Comparison of ENCODE assay signal across 1 cellular context in genomic region chr5:132557425-132557805, GRCh38.
TF ChIP-seq lines count a peak whose summit lies in the region.

No MANE protein-coding gene starts in this region.

TF ChIP-seq in HepG2, 621 proteins besides CTCF, POLR2A, EP300 and RAD21 (continued from another document and continues in another):
- no peak; the same call in 1 of the 2 replicates for TF ChIP-seq FOSL1 (CRISPR knock-in tag; IDR thresholded peaks at IDR 0.05; ENCODE audit: borderline replicate concordance)
- peak; percentile 77; the same call in 1 of the 2 replicates for TF ChIP-seq NCOR1 (IDR thresholded peaks at IDR 0.05; ENCODE audit: borderline replicate concordance, low read length)
- no peak; the same call in 1 of the 2 replicates for TF ChIP-seq POLR2G (IDR thresholded peaks at IDR 0.05; ENCODE audit: low read depth, low read length)
- TF ChIP-seq ZC3H4 (CRISPR knock-in tag; IDR thresholded peaks at IDR 0.05; ENCODE audit: borderline replicate concordance) = peak; percentile 60; the same call in 1 of the 2 replicates
- no peak for TF ChIP-seq GPBP1L1 (CRISPR knock-in tag; IDR thresholded peaks at IDR 0.05)
- TF ChIP-seq MNT (IDR thresholded peaks at IDR 0.05) = no peak
- no peak for TF ChIP-seq ZNF839 (CRISPR knock-in tag; IDR thresholded peaks at IDR 0.05; ENCODE audit: borderline replicate concordance)
- TF ChIP-seq IRF9 (CRISPR knock-in tag; IDR thresholded peaks at IDR 0.05; ENCODE audit: borderline replicate concordance) = no peak
- TF ChIP-seq NFE2 (CRISPR knock-in tag; IDR thresholded peaks at IDR 0.05) = no peak
- no peak for TF ChIP-seq HNRNPL (IDR thresholded peaks at IDR 0.05; ENCODE audit: low read depth, low read length)
- no peak for TF ChIP-seq PHF21A (CRISPR knock-in tag; IDR thresholded peaks at IDR 0.05)
- no peak for TF ChIP-seq SNAPC4 (CRISPR knock-in tag; IDR thresholded peaks at IDR 0.05)
- no peak for TF ChIP-seq ZNF558 (CRISPR knock-in tag; IDR thresholded peaks at IDR 0.05; ENCODE audit: borderline replicate concordance)
- TF ChIP-seq FOXO1 (CRISPR knock-in tag; IDR thresholded peaks at IDR 0.05) = no peak; the same call in 1 of the 2 replicates
- TF ChIP-seq SOX5 (CRISPR knock-in tag; IDR thresholded peaks at IDR 0.05; ENCODE audit: borderline replicate concordance) = no peak
- peak; percentile 66 for TF ChIP-seq RXRB (CRISPR knock-in tag; IDR thresholded peaks at IDR 0.05; ENCODE audit: borderline replicate concordance)
- no peak for TF ChIP-seq GABPA (IDR thresholded peaks at IDR 0.05; ENCODE audit: low read depth, low read length)
- TF ChIP-seq GABPA (CRISPR knock-in tag; IDR thresholded peaks at IDR 0.05; ENCODE audit: low read depth) = peak; percentile 49; the same call in 1 of the 2 replicates
- no peak for TF ChIP-seq ZNF891 (CRISPR knock-in tag; IDR thresholded peaks at IDR 0.05)
- no peak for TF ChIP-seq SNAPC2 (CRISPR knock-in tag; IDR thresholded peaks at IDR 0.05)
- TF ChIP-seq ZNF414 (CRISPR knock-in tag; IDR thresholded peaks at IDR 0.05) = no peak
- TF ChIP-seq RBFOX2 (IDR thresholded peaks at IDR 0.05; ENCODE audit: low read depth, low read length) = no peak
- no peak for TF ChIP-seq ZNF407 (CRISPR knock-in tag; IDR thresholded peaks at IDR 0.05; ENCODE audit: not compliant biosample characterization)
- TF ChIP-seq KLF12 (CRISPR knock-in tag; IDR thresholded peaks at IDR 0.05; ENCODE audit: borderline replicate concordance) = 0 out of 2 replicates have a peak, but pooled peaks have one; percentile 48
- TF ChIP-seq U2AF2 (IDR thresholded peaks at IDR 0.05; ENCODE audit: low read depth, low read length) = no peak
- no peak for TF ChIP-seq AHR (CRISPR knock-in tag; IDR thresholded peaks at IDR 0.05)
- TF ChIP-seq SIX1 (CRISPR knock-in tag; IDR thresholded peaks at IDR 0.05; ENCODE audit: borderline replicate concordance) = no peak
- TF ChIP-seq JDP2 (CRISPR knock-in tag; IDR thresholded peaks at IDR 0.05; ENCODE audit: borderline replicate concordance) = no peak
- no peak for TF ChIP-seq NR3C1 (CRISPR knock-in tag; IDR thresholded peaks at IDR 0.05)
- no peak; the same call in 1 of the 2 replicates for TF ChIP-seq GABPB1 (CRISPR knock-in tag; IDR thresholded peaks at IDR 0.05)
- no peak for TF ChIP-seq SYNCRIP (IDR thresholded peaks at IDR 0.05; ENCODE audit: insufficient read depth, low read depth, low read length)
- no peak for TF ChIP-seq CHD4 (IDR thresholded peaks at IDR 0.05; ENCODE audit: borderline replicate concordance, low read length)
- no peak for TF ChIP-seq ELK4 (CRISPR knock-in tag; IDR thresholded peaks at IDR 0.05; ENCODE audit: borderline replicate concordance)
- 0 out of 2 replicates have a peak, but pooled peaks have one; percentile 18 for TF ChIP-seq ZNF773 (CRISPR knock-in tag; IDR thresholded peaks at IDR 0.05; ENCODE audit: borderline replicate concordance)
- TF ChIP-seq ZNF143 (CRISPR knock-in tag; IDR thresholded peaks at IDR 0.05) = no peak
- no peak for TF ChIP-seq ETS1 (CRISPR knock-in tag; IDR thresholded peaks at IDR 0.05)
- TF ChIP-seq FOXC1 (CRISPR knock-in tag; IDR thresholded peaks at IDR 0.05; ENCODE audit: borderline replicate concordance) = no peak
- no peak for TF ChIP-seq NR0B2 (CRISPR knock-in tag; IDR thresholded peaks at IDR 0.05)
- peak; percentile 7; the same call in 1 of the 2 replicates for TF ChIP-seq HDAC1 (CRISPR knock-in tag; IDR thresholded peaks at IDR 0.05)
- TF ChIP-seq REPIN1 (CRISPR knock-in tag; IDR thresholded peaks at IDR 0.05; ENCODE audit: borderline replicate concordance, low read depth) = no peak
